Comparison of ENCODE assay signal across 8 cellular contexts in the genomic region with DNA sequence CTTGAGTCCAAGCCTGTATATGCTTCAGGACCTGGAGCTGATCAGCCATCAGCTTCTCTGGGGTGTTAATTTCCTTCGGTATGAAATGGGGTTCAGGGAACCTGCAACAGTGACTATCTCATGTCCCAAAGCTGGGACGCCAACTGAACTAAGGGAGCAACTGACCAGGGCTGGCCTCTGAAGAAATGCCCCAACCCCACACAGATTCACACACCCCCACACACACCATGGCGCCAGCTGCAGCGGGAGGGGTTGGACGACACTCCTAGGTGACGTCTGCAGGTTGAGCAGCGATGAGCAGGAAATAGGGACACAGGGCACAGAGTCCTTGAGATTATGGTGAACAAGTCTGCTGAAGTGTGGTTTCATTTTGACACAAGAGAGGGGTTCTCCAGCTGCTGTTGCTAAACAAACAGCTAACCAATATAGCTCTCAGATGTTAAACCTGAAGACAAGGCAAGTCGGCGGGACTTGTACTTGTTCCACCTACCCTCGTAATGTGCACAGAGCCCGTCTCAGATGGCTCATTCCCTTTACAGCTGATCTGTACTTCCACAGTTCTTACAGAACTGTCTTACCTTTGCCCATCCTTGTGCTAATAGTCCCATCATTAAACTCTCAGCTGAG. TPM values are rescaled to one million over a fixed set of nuclear protein-coding genes. Genes with fewer than 3 reads are reported as not detected.
DNase-seq lines count a peak whose midpoint lies in the region; ATAC-seq and TF ChIP-seq lines count a peak whose summit lies in the region.

No MANE protein-coding gene starts in this region.

- H3K4me1 Mint-ChIP-seq in WTC11: no peaks in the 10 kb centered on the region

- no peak overlapping the region for H3K27ac Mint-ChIP-seq in WTC11

- no peaks in the 10 kb centered on the region for H3K27me3 Mint-ChIP-seq in WTC11 (ENCODE audit: low read depth)

- H3K9me3 Mint-ChIP-seq in WTC11: peaks cover 7% of the 10 kb centered on the region; the same call in 1 of the 2 replicates

- no peak overlapping the region for H3K4me3 Mint-ChIP-seq in WTC11

- peak; percentile 5 for DNase-seq in activated T-cell treated with anti-CD3 and anti-CD28 coated beads for 1 hour (ENCODE audit: low read depth)
- no peak for DNase-seq in activated T-cell treated with anti-CD3 and anti-CD28 coated beads for 4 hours
- DNase-seq in stimulated activated CD4-positive, alpha-beta T cell treated with anti-CD3 and anti-CD28 coated beads, TNF-alpha, amount 100 ng/mL, for 48 hours (ENCODE audit: low read depth in 3 of 3): peak in 2 of 3 donors; percentile 13 to 20
- DNase-seq in NOMO-1 treated with DMSO at 0.1 percent for 48 hours (lab: John Stamatoyannopoulos, UW; ENCODE audit: unreplicated experiment): no peak
- no peak for DNase-seq in activated CD8-positive, alpha-beta memory T cell treated with anti-CD3 and anti-CD28 coated beads, Interleukin-2, amount 50 U/mL, for 48 hours
- DNase-seq in WTC11 (ENCODE audit: low spot score): no peak

- POLR2A ChIA-PET in WTC11 (lab: Charles Lee): no interaction called here

- ATAC-seq in HG03039 (IDR thresholded peaks at IDR 0.05; ENCODE audit: unreplicated experiment) (peak; percentile 87), WTC11 (no peak)
- ATAC-seq in activated CD4-positive, CD25-positive, alpha-beta regulatory T cell treated with anti-CD3 and anti-CD28 coated beads, Interleukin-2, amount 50 U/mL, for 24 hours: peak; percentile 81 to 84

- H3K36me3 Mint-ChIP-seq in WTC11: no peaks in the 10 kb centered on the region

- TF ChIP-seq CTCF in WTC11 (IDR thresholded peaks at IDR 0.05): no peak

- CTCF ChIA-PET in WTC11 (lab: Charles Lee): no interaction called here

TF ChIP-seq in WTC11, 78 proteins besides CTCF, POLR2A, EP300 and RAD21:
- TF ChIP-seq ZNF416 (CRISPR knock-in tag; IDR thresholded peaks at IDR 0.05) (no peak), KAT7 (CRISPR knock-in tag; IDR thresholded peaks at IDR 0.05; ENCODE audit: borderline replicate concordance) (no peak), TEAD4 (CRISPR knock-in tag; IDR thresholded peaks at IDR 0.05) (no peak), ZNF263 (CRISPR knock-in tag; IDR thresholded peaks at IDR 0.05; ENCODE audit: low read depth) (no peak), CREB1 (CRISPR knock-in tag; IDR thresholded peaks at IDR 0.05) (no peak), EMX1 (CRISPR knock-in tag; IDR thresholded peaks at IDR 0.05) (no peak), TCF7 (CRISPR knock-in tag; IDR thresholded peaks at IDR 0.05; ENCODE audit: low read depth) (no peak), ETV6 (CRISPR knock-in tag; IDR thresholded peaks at IDR 0.05) (no peak), FOXJ3 (CRISPR knock-in tag; IDR thresholded peaks at IDR 0.05; ENCODE audit: borderline replicate concordance) (no peak), SP1 (CRISPR knock-in tag; conservative IDR thresholded peaks at IDR 0.05) (no peak)
- TF ChIP-seq, protein P1, sequence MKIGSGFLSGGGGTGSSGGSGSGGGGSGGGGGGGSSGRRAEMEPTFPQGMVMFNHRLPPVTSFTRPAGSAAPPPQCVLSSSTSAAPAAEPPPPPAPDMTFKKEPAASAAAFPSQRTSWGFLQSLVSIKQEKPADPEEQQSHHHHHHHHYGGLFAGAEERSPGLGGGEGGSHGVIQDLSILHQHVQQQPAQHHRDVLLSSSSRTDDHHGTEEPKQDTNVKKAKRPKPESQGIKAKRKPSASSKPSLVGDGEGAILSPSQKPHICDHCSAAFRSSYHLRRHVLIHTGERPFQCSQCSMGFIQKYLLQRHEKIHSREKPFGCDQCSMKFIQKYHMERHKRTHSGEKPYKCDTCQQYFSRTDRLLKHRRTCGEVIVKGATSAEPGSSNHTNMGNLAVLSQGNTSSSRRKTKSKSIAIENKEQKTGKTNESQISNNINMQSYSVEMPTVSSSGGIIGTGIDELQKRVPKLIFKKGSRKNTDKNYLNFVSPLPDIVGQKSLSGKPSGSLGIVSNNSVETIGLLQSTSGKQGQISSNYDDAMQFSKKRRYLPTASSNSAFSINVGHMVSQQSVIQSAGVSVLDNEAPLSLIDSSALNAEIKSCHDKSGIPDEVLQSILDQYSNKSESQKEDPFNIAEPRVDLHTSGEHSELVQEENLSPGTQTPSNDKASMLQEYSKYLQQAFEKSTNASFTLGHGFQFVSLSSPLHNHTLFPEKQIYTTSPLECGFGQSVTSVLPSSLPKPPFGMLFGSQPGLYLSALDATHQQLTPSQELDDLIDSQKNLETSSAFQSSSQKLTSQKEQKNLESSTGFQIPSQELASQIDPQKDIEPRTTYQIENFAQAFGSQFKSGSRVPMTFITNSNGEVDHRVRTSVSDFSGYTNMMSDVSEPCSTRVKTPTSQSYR (CRISPR knock-in tag; IDR thresholded peaks at IDR 0.05): no peak
- TF ChIP-seq, protein P2, sequence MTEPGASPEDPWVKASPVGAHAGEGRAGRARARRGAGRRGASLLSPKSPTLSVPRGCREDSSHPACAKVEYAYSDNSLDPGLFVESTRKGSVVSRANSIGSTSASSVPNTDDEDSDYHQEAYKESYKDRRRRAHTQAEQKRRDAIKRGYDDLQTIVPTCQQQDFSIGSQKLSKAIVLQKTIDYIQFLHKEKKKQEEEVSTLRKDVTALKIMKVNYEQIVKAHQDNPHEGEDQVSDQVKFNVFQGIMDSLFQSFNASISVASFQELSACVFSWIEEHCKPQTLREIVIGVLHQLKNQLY (CRISPR knock-in tag; IDR thresholded peaks at IDR 0.05): no peak
- TF ChIP-seq, protein P3, sequence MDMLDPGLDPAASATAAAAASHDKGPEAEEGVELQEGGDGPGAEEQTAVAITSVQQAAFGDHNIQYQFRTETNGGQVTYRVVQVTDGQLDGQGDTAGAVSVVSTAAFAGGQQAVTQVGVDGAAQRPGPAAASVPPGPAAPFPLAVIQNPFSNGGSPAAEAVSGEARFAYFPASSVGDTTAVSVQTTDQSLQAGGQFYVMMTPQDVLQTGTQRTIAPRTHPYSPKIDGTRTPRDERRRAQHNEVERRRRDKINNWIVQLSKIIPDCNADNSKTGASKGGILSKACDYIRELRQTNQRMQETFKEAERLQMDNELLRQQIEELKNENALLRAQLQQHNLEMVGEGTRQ (CRISPR knock-in tag; IDR thresholded peaks at IDR 0.05): no peak
- TF ChIP-seq, protein P4, sequence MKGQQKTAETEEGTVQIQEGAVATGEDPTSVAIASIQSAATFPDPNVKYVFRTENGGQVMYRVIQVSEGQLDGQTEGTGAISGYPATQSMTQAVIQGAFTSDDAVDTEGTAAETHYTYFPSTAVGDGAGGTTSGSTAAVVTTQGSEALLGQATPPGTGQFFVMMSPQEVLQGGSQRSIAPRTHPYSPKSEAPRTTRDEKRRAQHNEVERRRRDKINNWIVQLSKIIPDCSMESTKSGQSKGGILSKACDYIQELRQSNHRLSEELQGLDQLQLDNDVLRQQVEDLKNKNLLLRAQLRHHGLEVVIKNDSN (CRISPR knock-in tag; IDR thresholded peaks at IDR 0.05): no peak

RNA-seq across cellular contexts. Expression of a gene that starts 7.5 kb away (rescaled TPM):
- total RNA-seq in WTC11 (2021): 0.44 to 0.98 TPM (median 0.50 TPM) in 3 replicates

Comparison
In these comparisons a context has a peak if more than half of its experiments do, and no peak if none do; other contexts are left out.
1. DNase-seq: peak in activated T-cell treated with anti-CD3 and anti-CD28 coated beads for 1 hour (single experiment) and stimulated activated CD4-positive, alpha-beta T cell treated with anti-CD3 and anti-CD28 coated beads, TNF-alpha, amount 100 ng/mL, for 48 hours (2 of 3); none in activated T-cell treated with anti-CD3 and anti-CD28 coated beads for 4 hours (single experiment), NOMO-1 treated with DMSO at 0.1 percent for 48 hours (single experiment), activated CD8-positive, alpha-beta memory T cell treated with anti-CD3 and anti-CD28 coated beads, Interleukin-2, amount 50 U/mL, for 48 hours (single experiment) and WTC11 (single experiment).